1 cellular context compared by ENCODE assay signal in genomic region chr11:36091256-36091811, GRCh38.
TF ChIP-seq lines count a peak whose summit lies in the region.

No MANE protein-coding gene starts in this region.

TF ChIP-seq in K562, 482 proteins besides CTCF, POLR2A, EP300 and RAD21 (continued from another document and continues in another):
- TF ChIP-seq MGA (IDR thresholded peaks at IDR 0.05) = no peak
- no peak for TF ChIP-seq HNRNPLL (IDR thresholded peaks at IDR 0.05; ENCODE audit: low read depth, low read length, poor library complexity, severe bottlenecking)
- TF ChIP-seq RAD51 (IDR thresholded peaks at IDR 0.05; ENCODE audit: borderline replicate concordance, low read depth) = no peak
- no peak for TF ChIP-seq ZSCAN29 (IDR thresholded peaks at IDR 0.05)
- TF ChIP-seq ZBTB2 (IDR thresholded peaks at IDR 0.05) = no peak
- TF ChIP-seq THRB (CRISPR knock-in tag; conservative IDR thresholded peaks at IDR 0.05) = no peak
- TF ChIP-seq MTF1 (CRISPR knock-in tag; IDR thresholded peaks at IDR 0.05; ENCODE audit: borderline replicate concordance) = no peak
- TF ChIP-seq ZNF274 (IDR thresholded peaks at IDR 0.05; ENCODE audit: borderline replicate concordance, low read depth, low read length) = no peak
- peak in 1 of 2 experiments; percentile 85; a peak in 2 of 4 replicates for TF ChIP-seq RCOR1 (IDR thresholded peaks at IDR 0.05; ENCODE audit: borderline replicate concordance in 1 of 2, low read depth in 2 of 2, low read length in 2 of 2)
- TF ChIP-seq TGIF2 (CRISPR knock-in tag; IDR thresholded peaks at IDR 0.05) = no peak
- TF ChIP-seq BRF2 (IDR thresholded peaks at IDR 0.05; ENCODE audit: borderline replicate concordance, insufficient read depth, insufficient read length) = no peak
- TF ChIP-seq ARID3B (CRISPR knock-in tag; IDR thresholded peaks at IDR 0.05; ENCODE audit: borderline replicate concordance) = no peak
- no peak for TF ChIP-seq CBX1 (IDR thresholded peaks at IDR 0.05; ENCODE audit: low read depth)
- TF ChIP-seq DMBX1 (CRISPR knock-in tag; IDR thresholded peaks at IDR 0.05; ENCODE audit: borderline replicate concordance) = no peak
- no peak for TF ChIP-seq NBN (IDR thresholded peaks at IDR 0.05; ENCODE audit: low read depth)
- peak; percentile 26; the same call in 1 of the 2 replicates for TF ChIP-seq ATF3 (IDR thresholded peaks at IDR 0.05)
- TF ChIP-seq ATF3 (CRISPR knock-in tag; conservative IDR thresholded peaks at IDR 0.05) = no peak
- TF ChIP-seq TFAM (CRISPR knock-in tag; conservative IDR thresholded peaks at IDR 0.05) = no peak
- no peak for TF ChIP-seq ADNP (tag; IDR thresholded peaks at IDR 0.05)
- peak; percentile 55; the same call in 1 of the 2 replicates for TF ChIP-seq ETV5 (CRISPR knock-in tag; IDR thresholded peaks at IDR 0.05; ENCODE audit: low read depth)
- TF ChIP-seq PTBP1 (IDR thresholded peaks at IDR 0.05; ENCODE audit: low read depth, low read length) = no peak
- TF ChIP-seq SOX6 (IDR thresholded peaks at IDR 0.05) = peak; percentile 18; the same call in 1 of the 2 replicates
- TF ChIP-seq ZNF175 (CRISPR knock-in tag; IDR thresholded peaks at IDR 0.05; ENCODE audit: low read depth) = peak; percentile 65; the same call in 1 of the 2 replicates
- TF ChIP-seq ZNF764 (CRISPR knock-in tag; IDR thresholded peaks at IDR 0.05; ENCODE audit: low read depth) = no peak
- TF ChIP-seq ZNF584 (CRISPR knock-in tag; IDR thresholded peaks at IDR 0.05; ENCODE audit: low read depth) = no peak
- no peak for TF ChIP-seq ZNF311 (CRISPR knock-in tag; IDR thresholded peaks at IDR 0.05)
- no peak for TF ChIP-seq ZNF347 (CRISPR knock-in tag; IDR thresholded peaks at IDR 0.05; ENCODE audit: low read depth)
- no peak for TF ChIP-seq TEAD1 (CRISPR knock-in tag; IDR thresholded peaks at IDR 0.05)
- TF ChIP-seq BDP1 (IDR thresholded peaks at IDR 0.05; ENCODE audit: insufficient read depth, insufficient read length) = no peak
- TF ChIP-seq PURB (CRISPR knock-in tag; IDR thresholded peaks at IDR 0.05; ENCODE audit: low read depth) = no peak
- no peak for TF ChIP-seq HNRNPL (IDR thresholded peaks at IDR 0.05; ENCODE audit: low read depth, low read length)
- no peak for TF ChIP-seq MTA2 (IDR thresholded peaks at IDR 0.05; ENCODE audit: low read depth)
- TF ChIP-seq CBFB (CRISPR knock-in tag; IDR thresholded peaks at IDR 0.05) = no peak
- TF ChIP-seq E2F5 (CRISPR knock-in tag; IDR thresholded peaks at IDR 0.05) = no peak
- no peak for TF ChIP-seq SIX5 (IDR thresholded peaks at IDR 0.05; ENCODE audit: borderline replicate concordance in 1 of 2, insufficient read depth in 1 of 2, low read depth in 1 of 2, low read length in 2 of 2)
- no peak for TF ChIP-seq CREB3 (tag; conservative IDR thresholded peaks at IDR 0.05; ENCODE audit: low read depth)
- TF ChIP-seq EGR1 (conservative IDR thresholded peaks at IDR 0.05) = no peak
- TF ChIP-seq KLF13 (tag; IDR thresholded peaks at IDR 0.05; ENCODE audit: borderline replicate concordance, low read depth) = no peak
- no peak for TF ChIP-seq ZEB2 (IDR thresholded peaks at IDR 0.05)
- no peak for TF ChIP-seq RFX7 (CRISPR knock-in tag; IDR thresholded peaks at IDR 0.05)
- no peak for TF ChIP-seq ZNF143 (CRISPR knock-in tag; IDR thresholded peaks at IDR 0.05)
- TF ChIP-seq SFPQ (IDR thresholded peaks at IDR 0.05; ENCODE audit: low read depth, low read length) = no peak
